Comparison of ENCODE assay signal across 8 cellular contexts in genomic region chr7:106126170-106126938, GRCh38. TPM values are rescaled to one million over a fixed set of nuclear protein-coding genes. Genes with fewer than 3 reads are reported as not detected.
DNase-seq lines count a peak whose midpoint lies in the region; ATAC-seq and TF ChIP-seq lines count a peak whose summit lies in the region.

No MANE protein-coding gene starts in this region.

- H2BK5ac ChIP-seq in neuronal stem cell (ENCODE audit: low read length), result no peak overlapping the region

- H3K9me3 ChIP-seq in neuronal stem cell (replicated peaks in 1 of 2; ENCODE audit: control insufficient read depth in 2 of 2, insufficient read depth in 1 of 2, low read depth in 1 of 2, low read length in 2 of 2), result no peaks in the 10 kb centered on the region

- no peaks in the 10 kb centered on the region for H3K79me1 ChIP-seq in neuronal stem cell (ENCODE audit: low read depth, low read length)

- no peak overlapping the region for H3K14ac ChIP-seq in neuronal stem cell (ENCODE audit: low read length)

- no CpG with 5 or more reads among the region's 7 CpGs for WGBS in neuronal stem cell (ENCODE audit: extremely low coverage in 2 of 2, insufficient read length in 2 of 2, insufficient replicate concordance in 1 of 2), 2 donors

- no peaks in the 10 kb centered on the region for H3K27me3 ChIP-seq in foreskin keratinocyte
- peaks cover 0 to 27% (median 0%) of the 10 kb centered on the region in 3 experiments for H3K27me3 ChIP-seq in neuronal stem cell (ENCODE audit: control insufficient read depth in 3 of 3, insufficient read depth in 3 of 3, low read depth in 1 of 3, low read length in 3 of 3)

- ATAC-seq in foreskin keratinocyte (peak; percentile 72), GM18519 (IDR thresholded peaks at IDR 0.05; ENCODE audit: low FRiP score, unreplicated experiment) (no peak)

- H3K18ac ChIP-seq in neuronal stem cell (ENCODE audit: low read length), result no peak overlapping the region

- DNase-seq in ACHN (peak; percentile 70), KBM-7 (peak; percentile 59), foreskin keratinocyte (peak; percentile 48 to 79), head of caudate nucleus (no peak), iPS-NIHi11 (ENCODE audit: low spot score) (no peak), neuronal stem cell (ENCODE audit: low spot score) (no peak)
- peak; percentile 66 to 70 for DNase-seq in activated CD4-positive, alpha-beta T cell treated with anti-CD3 and anti-CD28 coated beads for 4 hours

- H3K23ac ChIP-seq in neuronal stem cell (ENCODE audit: low read depth, low read length, poor library complexity), result no peak overlapping the region

- H3K4me1 ChIP-seq in foreskin keratinocyte, result peaks cover 8% of the 10 kb centered on the region
- H3K4me1 ChIP-seq in neuronal stem cell (ENCODE audit: control insufficient read depth in 2 of 2, insufficient read depth in 1 of 2, low read depth in 1 of 2, low read length in 2 of 2), result no peaks in the 10 kb centered on the region

- H3K27ac ChIP-seq in foreskin keratinocyte (no peak overlapping the region), neuronal stem cell (replicated peaks; ENCODE audit: low read length) (no peak overlapping the region)

- H3K4me2 ChIP-seq in neuronal stem cell (ENCODE audit: insufficient read depth, low read length, poor library complexity, severe bottlenecking), result no peak overlapping the region

- no peak overlapping the region for H3K9ac ChIP-seq in neuronal stem cell (ENCODE audit: low read depth, low read length, poor library complexity)

- no peak overlapping the region for H4K91ac ChIP-seq in neuronal stem cell (ENCODE audit: low read depth, low read length, poor library complexity)

- TF ChIP-seq CTCF in foreskin keratinocyte (conservative IDR thresholded peaks at IDR 0.05), result no peak

- no peak overlapping the region for H2BK15ac ChIP-seq in neuronal stem cell (ENCODE audit: low read length)

- no peak overlapping the region for H2BK120ac ChIP-seq in neuronal stem cell (ENCODE audit: low read depth, low read length)

- H3K4me3 ChIP-seq in neuronal stem cell (ENCODE audit: low read length in 2 of 2), result no peak overlapping the region

- intact Hi-C loops in head of caudate nucleus (cut with DNase I), result no loop called here

- no peak overlapping the region for H2AK5ac ChIP-seq in neuronal stem cell (ENCODE audit: low read depth, low read length)

- H2BK12ac ChIP-seq in neuronal stem cell (ENCODE audit: low read length), result no peak overlapping the region

- H3K36me3 ChIP-seq in neuronal stem cell (replicated peaks in 1 of 2; ENCODE audit: control insufficient read depth in 2 of 2, insufficient read depth in 2 of 2, low read length in 2 of 2), result no peaks in the 10 kb centered on the region

- in situ Hi-C loops in ACHN (cut with HindIII; ENCODE audit: low pct_ligation_motif_present, low pct_unique_long_range_greater_than_20kb, low sequenced_read_pairs), result no loop called here
- in situ Hi-C loops in KBM-7 (cut with MboI; ENCODE audit: low pct_unique_long_range_greater_than_20kb, low sequenced_read_pairs), result no loop called here

- H4K8ac ChIP-seq in neuronal stem cell (ENCODE audit: low read depth, low read length), result no peak overlapping the region

- H3K4ac ChIP-seq in neuronal stem cell (ENCODE audit: low read length), result no peak overlapping the region

- no peak overlapping the region for H2AFZ ChIP-seq in neuronal stem cell (ENCODE audit: low read length)

RNA-seq across cellular contexts. Expression of gene SYPL1, which starts 14.2 kb away (rescaled TPM):
- total RNA-seq in foreskin keratinocyte, result 94.3 and 98.9 TPM in 2 replicates
- polyA plus RNA-seq in foreskin keratinocyte, result 70.4 and 86.3 TPM in 2 replicates
- 24.2 TPM for polyA plus RNA-seq in neuronal stem cell (2013, experiment 1 of 2)
- 25.2 TPM for polyA plus RNA-seq in neuronal stem cell (2013, experiment 2 of 2)

Comparison
In these comparisons a context has a peak if more than half of its experiments do, and no peak if none do; other contexts are left out.
1. DNase-seq: peak in ACHN (single experiment), KBM-7 (single experiment), activated CD4-positive, alpha-beta T cell treated with anti-CD3 and anti-CD28 coated beads for 4 hours (2 of 2) and foreskin keratinocyte (2 of 2); none in head of caudate nucleus (0 of 42), iPS-NIHi11 (single experiment) and neuronal stem cell (single experiment).